In the genomic region with DNA sequence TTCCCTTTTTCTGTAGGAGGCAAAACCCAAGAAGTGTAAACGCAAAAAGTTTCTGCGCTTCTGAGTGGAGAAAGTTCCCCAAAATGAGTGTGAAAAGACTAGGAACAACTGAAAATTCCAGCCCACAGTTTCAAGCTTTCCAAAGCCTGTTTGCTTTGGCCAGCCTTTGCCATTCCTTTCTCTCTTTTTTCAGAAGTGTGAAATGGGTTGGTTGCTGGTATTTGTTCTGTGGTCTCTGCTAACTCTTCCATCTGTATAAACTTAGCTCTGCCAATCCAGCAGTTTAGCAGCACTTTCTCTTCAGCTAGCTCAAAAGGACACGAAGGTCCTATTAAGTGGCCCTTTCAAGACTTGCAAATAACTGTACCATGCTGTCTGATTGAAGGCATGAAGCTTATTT, we compare ENCODE assay signal across 16 cellular contexts.
DNase-seq lines count a peak whose midpoint lies in the region; ATAC-seq and TF ChIP-seq lines count a peak whose summit lies in the region.
"Had no signal": no experiment of that assay in that cellular context is flagged by ENCODE, and none has a peak within 500 bp of the region (broad histone marks: within the 10 kb centered on the region; RNA-seq: fewer than 3 reads in every experiment).

No MANE protein-coding gene starts in this region.

- H3K27me3 Mint-ChIP-seq in chondrocyte (ENCODE audit: low read depth) = peaks cover 7% of the 10 kb centered on the region
- peaks cover 0 to 10% (median 0%) of the 10 kb centered on the region in 5 donors for H3K27me3 Mint-ChIP-seq in naive thymus-derived CD4-positive, alpha-beta T cell
- H3K27me3 Mint-ChIP-seq: type B pancreatic cell had no signal

- POLR2A ChIA-PET in naive thymus-derived CD4-positive, alpha-beta T cell (lab: Charles Lee) = no interaction called here

- H3K27ac Mint-ChIP-seq in chondrocyte (ENCODE audit: unreplicated experiment) = peak overlapping the region; percentile 89
- H3K27ac Mint-ChIP-seq in naive thymus-derived CD4-positive, alpha-beta T cell = no peak overlapping the region
- H3K27ac Mint-ChIP-seq: type B pancreatic cell had no signal

- H3K27me3 ChIP-seq in left lung (peaks cover 0 to 3% of the 10 kb centered on the region in 2 donors), thoracic aorta (replicated peaks; ENCODE audit: insufficient read depth) (no peaks in the 10 kb centered on the region)
- no peaks in the 10 kb centered on the region for H3K27me3 ChIP-seq in naive thymus-derived CD4-positive, alpha-beta T cell (ENCODE audit: control insufficient read depth in 2 of 2, insufficient read depth in 2 of 2, low read length in 2 of 2)
- H3K27me3 ChIP-seq: BLaER1 treated with 17β-estradiol and CSF1 and Interleukin-3, amounts not matched to agents 10 nM and 100 nM; pancreas; spleen had no signal

- intact Hi-C loops in left lung (cut with DNase I) = no loop called here
- intact Hi-C loops in naive thymus-derived CD4-positive, alpha-beta T cell (cut with micrococcal nuclease) = no loop called here

- DNase-seq in LNCaP clone FGC (ENCODE audit: low read depth) = peak; percentile 19
- DNase-seq in chondrocyte (ENCODE audit: low spot score) = no peak
- no peak for DNase-seq in left lung
- DNase-seq in thoracic aorta (ENCODE audit: low spot score) = no peak
- DNase-seq in naive thymus-derived CD4-positive, alpha-beta T cell = no peak
- DNase-seq in C1 segment of cervical spinal cord (lab: John Stamatoyannopoulos, UW) = no peak
- no peak for DNase-seq in NCI-H524 (lab: John Stamatoyannopoulos, UW)
- no peak for DNase-seq in NCI-H1092 (lab: John Stamatoyannopoulos, UW)
- DNase-seq: DMS153, mucosa of descending colon, NCI-H774, pancreas, spleen had no signal

- no peaks in the 10 kb centered on the region for H3K9me3 Mint-ChIP-seq in chondrocyte (ENCODE audit: low read depth)
- peaks cover 0 to 5% (median 0%) of the 10 kb centered on the region in 11 donors for H3K9me3 Mint-ChIP-seq in naive thymus-derived CD4-positive, alpha-beta T cell
- H3K9me3 Mint-ChIP-seq: type B pancreatic cell had no signal

- peak; percentile 77 for ATAC-seq in left lung
- no peak for ATAC-seq in thoracic aorta (ENCODE audit: insufficient number of reproducible peaks, low FRiP score, low read depth)
- ATAC-seq in naive thymus-derived CD4-positive, alpha-beta T cell = no peak
- ATAC-seq: mucosa of descending colon, Panc1, pancreas had no signal

- no peaks in the 10 kb centered on the region for H3K9me3 ChIP-seq in left lung
- H3K9me3 ChIP-seq in thoracic aorta = no peaks in the 10 kb centered on the region
- no peaks in the 10 kb centered on the region for H3K9me3 ChIP-seq in naive thymus-derived CD4-positive, alpha-beta T cell (ENCODE audit: control insufficient read depth in 2 of 3, low read length in 3 of 3)
- H3K9me3 ChIP-seq: BLaER1 treated with 17β-estradiol and CSF1 and Interleukin-3, amounts not matched to agents 10 nM and 100 nM; mucosa of descending colon; pancreas; spleen had no signal

- H3K36me3 ChIP-seq in left lung (no peaks in the 10 kb centered on the region), thoracic aorta (no peaks in the 10 kb centered on the region)
- H3K36me3 ChIP-seq in naive thymus-derived CD4-positive, alpha-beta T cell (ENCODE audit: control insufficient read depth in 2 of 3, insufficient read depth in 3 of 3, low read length in 3 of 3) = no peaks in the 10 kb centered on the region
- H3K36me3 ChIP-seq: BLaER1 treated with 17β-estradiol and CSF1 and Interleukin-3, amounts not matched to agents 10 nM and 100 nM; pancreas; spleen had no signal

- H3K4me1 Mint-ChIP-seq in chondrocyte (ENCODE audit: low read depth) = peaks cover 37% of the 10 kb centered on the region
- H3K4me1 Mint-ChIP-seq in naive thymus-derived CD4-positive, alpha-beta T cell = no peaks in the 10 kb centered on the region

- H3K4me1 ChIP-seq in left lung = peaks cover 3 to 10% of the 10 kb centered on the region in 2 donors
- H3K4me1 ChIP-seq in thoracic aorta (ENCODE audit: control insufficient read depth in 1 of 2, low read depth in 2 of 2) = peaks cover 23 to 39% of the 10 kb centered on the region in 2 donors
- H3K4me1 ChIP-seq in naive thymus-derived CD4-positive, alpha-beta T cell (ENCODE audit: control insufficient read depth in 2 of 2, insufficient read depth in 2 of 2, low read length in 2 of 2) = no peaks in the 10 kb centered on the region
- H3K4me1 ChIP-seq: pancreas, spleen had no signal

- H3K27ac ChIP-seq in left lung (peak overlapping the region in 1 of 2 donors; percentile 36), thoracic aorta (peak overlapping the region; percentile 67 to 69)
- H3K27ac ChIP-seq in naive thymus-derived CD4-positive, alpha-beta T cell (ENCODE audit: low read depth, low read length) = no peak overlapping the region
- H3K27ac ChIP-seq: pancreas, spleen had no signal

- H3K36me3 Mint-ChIP-seq in chondrocyte (ENCODE audit: low read depth) = no peaks in the 10 kb centered on the region
- no peaks in the 10 kb centered on the region for H3K36me3 Mint-ChIP-seq in naive thymus-derived CD4-positive, alpha-beta T cell
- H3K36me3 Mint-ChIP-seq: type B pancreatic cell had no signal

- no peak for TF ChIP-seq CTCF in LNCaP clone FGC (IDR thresholded peaks at IDR 0.05; ENCODE audit: control insufficient read depth, extremely low read depth, insufficient read depth)
- no peak for TF ChIP-seq CTCF in chondrocyte (IDR thresholded peaks at IDR 0.05)
- TF ChIP-seq CTCF in left lung (IDR thresholded peaks at IDR 0.05) = no peak
- no peak for TF ChIP-seq CTCF in thoracic aorta (IDR thresholded peaks at IDR 0.05)

- CTCF ChIA-PET in naive thymus-derived CD4-positive, alpha-beta T cell (lab: Charles Lee) = no interaction called here

- H3K4me3 Mint-ChIP-seq in chondrocyte (ENCODE audit: unreplicated experiment) = peak overlapping the region; percentile 59
- H3K4me3 Mint-ChIP-seq in naive thymus-derived CD4-positive, alpha-beta T cell = no peak overlapping the region
- H3K4me3 Mint-ChIP-seq: type B pancreatic cell had no signal

- H3K4me3 ChIP-seq in LNCaP clone FGC (ENCODE audit: low read depth, low read length) = no peak overlapping the region
- H3K4me3 ChIP-seq in left lung = no peak overlapping the region
- peak overlapping the region; percentile 55 for H3K4me3 ChIP-seq in thoracic aorta
- no peak overlapping the region for H3K4me3 ChIP-seq in naive thymus-derived CD4-positive, alpha-beta T cell (ENCODE audit: low read length)
- H3K4me3 ChIP-seq: BLaER1 treated with 17β-estradiol and CSF1 and Interleukin-3, amounts not matched to agents 10 nM and 100 nM; mucosa of descending colon; pancreas; spleen had no signal
